Comparison of ENCODE assay signal across 1 cellular context in the genomic region with DNA sequence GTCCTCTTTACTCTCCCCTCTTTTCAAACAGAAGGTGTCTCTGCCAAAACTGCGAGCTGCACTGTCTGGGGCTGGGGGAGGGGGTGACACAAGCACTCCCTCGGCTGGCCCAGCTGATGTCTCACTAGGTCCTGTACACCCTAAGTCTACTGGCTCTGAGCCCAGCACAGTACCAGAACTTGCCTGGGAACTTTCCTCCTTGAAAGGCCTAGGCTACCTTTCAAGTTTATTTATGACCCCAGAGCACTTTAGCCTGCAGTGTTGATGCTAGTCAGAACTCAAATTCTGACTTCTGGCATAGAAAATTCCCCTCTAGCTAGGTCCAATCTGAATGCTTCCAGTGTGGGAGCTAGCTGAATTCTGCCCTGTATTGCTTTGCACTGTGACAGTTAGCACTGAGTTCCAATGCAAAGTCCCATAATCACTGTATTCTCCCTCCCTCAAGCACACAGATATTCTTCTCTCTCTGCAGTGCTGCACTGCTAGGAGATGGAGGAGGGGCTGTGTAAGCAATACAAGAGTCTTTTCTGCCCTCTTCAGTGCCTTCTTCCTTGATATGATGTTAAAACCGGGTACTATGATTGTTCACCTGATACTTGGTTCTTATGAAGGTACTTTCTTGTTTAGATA.
TF ChIP-seq lines count a peak whose summit lies in the region.

No MANE protein-coding gene starts in this region.

TF ChIP-seq in IMR-90, 13 proteins besides CTCF, POLR2A, EP300 and RAD21 (continued from another document):
- TF ChIP-seq RCOR1 (IDR thresholded peaks at IDR 0.05; ENCODE audit: insufficient replicate concordance, low read length) (no peak), RFX5 (IDR thresholded peaks at IDR 0.05; ENCODE audit: low read depth, low read length) (no peak), MAFK (IDR thresholded peaks at IDR 0.05; ENCODE audit: low read depth, low read length) (no peak), MAZ (IDR thresholded peaks at IDR 0.05; ENCODE audit: borderline replicate concordance, low read depth, low read length) (no peak)
TF ChIP-seq in IMR-90: peak in this region for 0.
